ENCODE assay signal across 8 cellular contexts in the genomic region with DNA sequence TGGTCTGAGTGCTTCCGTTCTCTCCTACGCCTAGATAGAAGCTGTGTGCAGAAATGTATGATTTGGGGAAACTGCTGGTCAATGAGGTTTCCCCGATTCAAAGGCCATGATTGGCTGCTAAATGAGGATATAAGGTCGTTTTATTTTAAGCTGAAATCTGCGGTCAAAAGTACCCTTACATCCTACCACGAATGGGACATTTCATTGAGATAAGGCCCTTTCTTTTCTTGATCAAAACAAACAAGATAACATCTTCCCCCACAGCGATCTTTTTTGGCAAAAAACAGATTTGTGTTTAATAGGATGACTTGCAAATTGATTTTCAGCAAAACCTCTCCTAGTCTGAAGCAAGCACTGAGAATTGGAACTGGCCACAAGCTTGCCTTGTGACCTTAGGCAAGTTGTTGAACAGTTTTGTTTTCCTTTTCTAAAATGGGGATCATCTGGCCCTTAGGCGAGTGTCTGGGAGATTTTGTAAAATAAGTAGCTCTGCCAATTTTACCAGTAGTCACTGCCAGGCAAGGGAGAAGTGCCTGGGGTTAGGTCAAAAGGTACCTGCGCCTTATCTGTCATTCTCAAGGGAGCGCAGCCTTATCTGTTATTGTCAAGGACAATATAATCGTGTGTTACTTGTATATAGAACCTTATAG. TPM values are rescaled to one million over a fixed set of nuclear protein-coding genes. Genes with fewer than 3 reads are reported as not detected.
DNase-seq lines count a peak whose midpoint lies in the region; ATAC-seq and TF ChIP-seq lines count a peak whose summit lies in the region.

No MANE protein-coding gene starts in this region.

- TF ChIP-seq CTCF in GM06990 (IDR thresholded peaks at IDR 0.05; ENCODE audit: insufficient read depth, low read length, poor library complexity, severe bottlenecking) (no peak), natural killer cell (IDR thresholded peaks at IDR 0.05) (no peak)

- no peaks in the 10 kb centered on the region for H3K9me3 Mint-ChIP-seq in natural killer cell

- peak overlapping the region; percentile 86 for H3K4me3 ChIP-seq in GM06990 (replicated peaks; ENCODE audit: low read depth, low read length)

- peaks cover 6% of the 10 kb centered on the region for H3K36me3 ChIP-seq in GM06990 (ENCODE audit: control insufficient read depth, insufficient read depth, low read length)

- peak overlapping the region; percentile 53 to 88 for H3K27ac Mint-ChIP-seq in natural killer cell

- DNase-seq in GM06990 (ENCODE audit: extremely low read depth, insufficient read length) (peak; percentile 16), SK-MEL-5 (ENCODE audit: low read depth, low spot score) (peak; percentile 25), epithelial cell of prostate (ENCODE audit: low read depth, low spot score) (no peak), natural killer cell (no peak), DMS114 treated with DMSO at 0.1 percent for 48 hours (lab: John Stamatoyannopoulos, UW; ENCODE audit: unreplicated experiment) (no peak)
- no peak for DNase-seq in activated CD4-positive, alpha-beta T cell treated with anti-CD3 and anti-CD28 coated beads for 4 hours

- H3K4me1 Mint-ChIP-seq in natural killer cell, result peaks cover 13 to 17% of the 10 kb centered on the region in 2 donors

- intact Hi-C loops in natural killer cell (cut with micrococcal nuclease), result loop anchor here (2.0 kb wide), 1 partner anchor 18 kb away; a partner anchor contains a TSS

- ATAC-seq in HG02642 (IDR thresholded peaks at IDR 0.05; ENCODE audit: poor library complexity, unreplicated experiment) (peak; percentile 29), natural killer cell (peak in 1 of 3 donors; percentile 25), GM21737 (IDR thresholded peaks at IDR 0.05; ENCODE audit: unreplicated experiment) (no peak)

- peaks cover 6 to 10% of the 10 kb centered on the region in 2 donors for H3K27me3 Mint-ChIP-seq in natural killer cell (ENCODE audit: low read depth in 2 of 2)

- no peaks in the 10 kb centered on the region for H3K27me3 ChIP-seq in GM06990 (replicated peaks; ENCODE audit: control insufficient read depth, insufficient read depth, low read length)

- in situ Hi-C loops in SK-MEL-5 (cut with HindIII; ENCODE audit: low pct_unique_long_range_greater_than_20kb, low sequenced_read_pairs), result no loop called here

- H3K27ac ChIP-seq in epithelial cell of prostate, result peak overlapping the region; percentile 68

- H3K36me3 Mint-ChIP-seq in natural killer cell, result no peaks in the 10 kb centered on the region

- H3K4me3 Mint-ChIP-seq in natural killer cell, result peak overlapping the region; percentile 92

RNA-seq across cellular contexts. Expression of a gene that starts 0.6 kb away (rescaled TPM):
- 124 and 141 TPM in 2 replicates for total RNA-seq in SK-MEL-5 (2014; rRNA removed; shearing (Covaris generic))
- 112 and 116 TPM in 2 replicates for polyA plus RNA-seq in SK-MEL-5 (2015; cell fraction: cytosol; rRNA removed)
- 113 and 121 TPM in 2 replicates for polyA plus RNA-seq in SK-MEL-5 (2015; cell fraction: nucleus; rRNA removed)
- 10 to 100 TPM; 28.7 to 37.2 (median 35.3) TPM for total RNA-seq in natural killer cell

RNA-seq across cellular contexts. Expression of a gene that starts 17.7 kb away (rescaled TPM):
- total RNA-seq in SK-MEL-5 (2014; rRNA removed; shearing (Covaris generic)), result 26.0 and 26.6 TPM in 2 replicates
- 12.6 and 17.8 TPM in 2 replicates for polyA plus RNA-seq in SK-MEL-5 (2015; cell fraction: cytosol; rRNA removed)
- polyA plus RNA-seq in SK-MEL-5 (2015; cell fraction: nucleus; rRNA removed), result 29.2 and 35.5 TPM in 2 replicates
- total RNA-seq in natural killer cell, result 10 to 100 TPM; 18.6 to 23.8 (median 20.6) TPM

Comparison
In these comparisons a context has a peak if more than half of its experiments do, and no peak if none do; other contexts are left out.
1. DNase-seq: peak in GM06990 (single experiment) and SK-MEL-5 (single experiment); none in epithelial cell of prostate (single experiment), natural killer cell (single experiment), DMS114 treated with DMSO at 0.1 percent for 48 hours (single experiment) and activated CD4-positive, alpha-beta T cell treated with anti-CD3 and anti-CD28 coated beads for 4 hours (0 of 2).